ENCODE assay signal across 25 cellular contexts in genomic region chr4:22072240-22072639, GRCh38.
"Had no signal": no experiment of that assay in that cellular context is flagged by ENCODE, and none has a peak within 500 bp of the region (broad histone marks: within the 10 kb centered on the region; RNA-seq: fewer than 3 reads in every experiment).

No MANE protein-coding gene starts in this region.

- H3K9me3 Mint-ChIP-seq: activated T-helper 2 cell treated with anti-CD3 and anti-CD28 coated beads, Interferon-gamma antibody, Interleukin-2, Interleukin-4, amounts not matched to agents 10 μg/mL and 5 μg/mL and 100 μg/mL, durations not matched to agents 14 hours and 24 hours and 36 hours had no signal

- H3K36me3 Mint-ChIP-seq: activated naive CD8-positive, alpha-beta T cell treated with anti-CD3 and anti-CD28 coated beads for 36 hours; brain; neural progenitor cell; stimulated activated memory B cell treated with anti-CD40 and anti-IgM and Interleukin-4, amounts not matched to agents 10 μg/mL and 1 μg/mL and 100 μg/mL, for 72 hours had no signal

- H3K4me1 ChIP-seq: ascending aorta, gastrocnemius medialis, left lung, lower lobe of right lung, neural progenitor cell, right atrium auricular region, tibial nerve had no signal

- H3K4me3 ChIP-seq: ascending aorta, cardiac muscle cell, coronary artery, dorsolateral prefrontal cortex, gastrocnemius medialis, left lung, lower lobe of right lung, neural progenitor cell, right atrium auricular region, smooth muscle cell, tibial nerve had no signal

- H3K4me2 ChIP-seq: neural progenitor cell, smooth muscle cell had no signal

- H3K9me3 ChIP-seq: ascending aorta, gastrocnemius medialis, lower lobe of right lung, right atrium auricular region had no signal

- H3K27me3 ChIP-seq: ascending aorta, cardiac muscle cell, dorsolateral prefrontal cortex, gastrocnemius medialis, left lung, neural progenitor cell, right atrium auricular region, tibial nerve had no signal

- H3K27ac Mint-ChIP-seq: activated naive CD8-positive, alpha-beta T cell treated with anti-CD3 and anti-CD28 coated beads for 36 hours; activated T-cell treated with anti-CD3 and anti-CD28 coated beads, Interleukin-2, amount 50 U/mL, for 24 hours; activated T-helper 2 cell treated with anti-CD3 and anti-CD28 coated beads, Interferon-gamma antibody, Interleukin-2, Interleukin-4, amounts not matched to agents 10 μg/mL and 5 μg/mL and 100 μg/mL, durations not matched to agents 14 hours and 24 hours and 36 hours; brain; natural killer cell; neural progenitor cell; stimulated activated memory B cell treated with anti-CD40 and anti-IgM and Interleukin-4, amounts not matched to agents 10 μg/mL and 1 μg/mL and 100 μg/mL, for 72 hours had no signal

- H2AFZ ChIP-seq: neural progenitor cell had no signal

- DNase-seq: activated CD8-positive, alpha-beta memory T cell treated with anti-CD3 and anti-CD28 coated beads for 24 hours; activated naive CD8-positive, alpha-beta T cell treated with anti-CD3 and anti-CD28 coated beads for 36 hours; activated T-cell treated with anti-CD3 and anti-CD28 coated beads, Interleukin-2, amount 50 U/mL, for 24 hours; effector memory CD4-positive, alpha-beta T cell; gastrocnemius medialis; glutamatergic neuron; left lung; lower lobe of right lung; mesenchymal stem cell; natural killer cell; occipital lobe; stimulated activated CD4-positive, alpha-beta T cell treated with anti-CD3 and anti-CD28 coated beads, Interleukin-1b, Interleukin-23, amount 100 ng/mL, for 48 hours; stimulated activated CD4-positive, alpha-beta T cell treated with anti-CD3 and anti-CD28 coated beads, Interleukin-4, amount 100 ng/mL, for 4 hours; stimulated activated CD8-positive, alpha-beta memory T cell treated with anti-CD3 and anti-CD28 coated beads, Interleukin-4, amount 100 ng/mL, for 48 hours had no signal

- H3K27ac ChIP-seq: ascending aorta, cardiac muscle cell, coronary artery, gastrocnemius medialis, left lung, lower lobe of right lung, neural progenitor cell, right atrium auricular region, tibial nerve had no signal

- H3K4me1 Mint-ChIP-seq: brain; natural killer cell; neural progenitor cell; stimulated activated memory B cell treated with anti-CD40 and anti-IgM and Interleukin-4, amounts not matched to agents 10 μg/mL and 1 μg/mL and 100 μg/mL, for 72 hours had no signal

- H3K4me3 Mint-ChIP-seq: activated naive CD8-positive, alpha-beta T cell treated with anti-CD3 and anti-CD28 coated beads for 36 hours; activated T-cell treated with anti-CD3 and anti-CD28 coated beads, Interleukin-2, amount 50 U/mL, for 24 hours; brain; natural killer cell; neural progenitor cell; stimulated activated memory B cell treated with anti-CD40 and anti-IgM and Interleukin-4, amounts not matched to agents 10 μg/mL and 1 μg/mL and 100 μg/mL, for 72 hours had no signal

- H3K36me3 ChIP-seq: ascending aorta, cardiac muscle cell, gastrocnemius medialis, left lung, lower lobe of right lung, neural progenitor cell, right atrium auricular region, tibial nerve had no signal

- H3K9ac ChIP-seq: neural progenitor cell had no signal

- H3K27me3 Mint-ChIP-seq: activated naive CD8-positive, alpha-beta T cell treated with anti-CD3 and anti-CD28 coated beads for 36 hours; activated T-cell treated with anti-CD3 and anti-CD28 coated beads, Interleukin-2, amount 50 U/mL, for 24 hours; stimulated activated memory B cell treated with anti-CD40 and anti-IgM and Interleukin-4, amounts not matched to agents 10 μg/mL and 1 μg/mL and 100 μg/mL, for 72 hours had no signal

- ATAC-seq: gastrocnemius medialis; left lung; lower lobe of right lung; natural killer cell; stimulated activated memory B cell treated with anti-CD40 and anti-IgM and Interleukin-4, amounts not matched to agents 10 μg/mL and 1 μg/mL and 100 μg/mL, for 72 hours had no signal
